Comparison of ENCODE assay signal across 21 cellular contexts in the genomic region with DNA sequence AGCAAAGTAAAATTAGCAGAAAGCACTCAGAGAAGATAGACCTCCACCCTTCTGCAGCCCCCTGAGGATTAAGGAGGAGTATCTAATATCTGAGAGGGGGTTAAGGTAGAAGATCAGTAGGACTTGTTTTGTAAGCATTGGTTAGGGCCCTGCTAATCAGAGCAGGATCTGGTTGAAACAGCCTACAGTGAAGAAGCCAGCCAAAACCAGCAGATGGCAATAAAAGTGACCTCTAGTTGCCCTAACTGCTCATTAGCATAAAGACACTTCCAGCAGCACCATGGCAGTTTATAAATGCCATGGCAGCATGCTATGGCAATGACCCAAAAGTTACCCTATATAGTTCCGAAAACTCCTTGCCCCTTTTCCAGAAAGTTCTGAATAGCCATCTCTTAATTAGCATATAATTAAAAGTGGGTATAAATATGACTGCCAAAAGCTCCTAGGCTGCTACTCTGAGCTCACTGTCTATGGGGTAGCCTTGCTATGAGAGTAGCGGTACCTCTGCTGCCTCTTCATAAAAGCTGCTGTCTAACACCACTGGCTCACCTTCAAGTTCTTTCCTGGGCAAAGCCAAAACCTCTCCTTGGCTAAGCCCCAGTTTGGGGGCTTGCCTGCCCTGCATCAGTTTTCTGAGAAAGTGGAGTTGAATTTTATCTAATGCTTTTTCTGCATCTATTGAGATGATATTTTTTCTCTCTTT.
DNase-seq lines count a peak whose midpoint lies in the region; ATAC-seq and TF ChIP-seq lines count a peak whose summit lies in the region.
"Had no signal": no experiment of that assay in that cellular context is flagged by ENCODE, and none has a peak within 500 bp of the region (broad histone marks: within the 10 kb centered on the region; RNA-seq: fewer than 3 reads in every experiment).

No MANE protein-coding gene starts in this region.

- intact Hi-C loops in uterus (cut with DNase I; ENCODE audit: low total_unique reads), result no loop called here

- H3K27me3 ChIP-seq in uterus, result no peaks in the 10 kb centered on the region

- ATAC-seq in esophagus mucosa, result no peak
- ATAC-seq: left colon; natural killer cell; sciatic nerve; stimulated activated naive CD8-positive, alpha-beta T cell treated with anti-CD3 and anti-CD28 coated beads, Interleukin-15, Interleukin-2, amounts not matched to agents 100 U/mL and 50 U/mL, for 24 hours; T-cell had no signal

- H3K4me1 ChIP-seq in uterus, result no peaks in the 10 kb centered on the region
- H3K4me1 ChIP-seq: HAP-1 had no signal

- H3K9me3 ChIP-seq in uterus, result no peaks in the 10 kb centered on the region
- H3K9me3 ChIP-seq: HAP-1 had no signal

- DNase-seq in DMS 273 treated with DMSO at 0.1 percent for 48 hours (lab: John Stamatoyannopoulos, UW) (peak; percentile 98), MV-4-11 (lab: John Stamatoyannopoulos, UW) (peak; percentile 24), SK-N-DZ (ENCODE audit: low spot score) (peak; percentile 27), medulla oblongata (ENCODE audit: extremely low spot score) (peak; percentile 56), uterus (no peak), AG08396 (ENCODE audit: low spot score) (no peak), HPDE6-E6E7 (ENCODE audit: extremely low spot score) (no peak)
- DNase-seq: activated CD4-positive, CD25-positive, alpha-beta regulatory T cell treated with anti-CD3 and anti-CD28 coated beads, Interleukin-2, amount 50 U/mL, for 72 hours; activated naive CD8-positive, alpha-beta T cell treated with anti-CD3 and anti-CD28 coated beads, Interleukin-2, amount 10 ng/mL, durations not matched to agents 7 days and 5 days; activated T-cell treated with anti-CD3 and anti-CD28 coated beads for 4 hours; CD4-positive, CD25-positive, alpha-beta regulatory T cell; central memory CD4-positive, alpha-beta T cell; KBM-7; left colon; natural killer cell; NCI-H1930; stimulated activated naive CD8-positive, alpha-beta T cell treated with anti-CD3 and anti-CD28 coated beads, Interleukin-15, Interleukin-2, amounts not matched to agents 100 U/mL and 50 U/mL, for 24 hours; T-cell had no signal

- no peaks in the 10 kb centered on the region for H3K36me3 ChIP-seq in uterus
- H3K36me3 ChIP-seq: HAP-1 had no signal

- no peak overlapping the region for H3K27ac ChIP-seq in uterus

- TF ChIP-seq POLR2A in uterus (IDR thresholded peaks at IDR 0.05), result no peak

- H3K4me3 ChIP-seq in uterus, result no peak overlapping the region
- H3K4me3 ChIP-seq: HAP-1 had no signal

- TF ChIP-seq CTCF in uterus (IDR thresholded peaks at IDR 0.05), result no peak

Comparison
In these comparisons a context has a peak if more than half of its experiments do, and no peak if none do; other contexts are left out.
1. DNase-seq: peak in DMS 273 treated with DMSO at 0.1 percent for 48 hours (single experiment), MV-4-11 (single experiment), SK-N-DZ (single experiment) and medulla oblongata (single experiment); none in uterus (0 of 2), AG08396 (single experiment) and HPDE6-E6E7 (single experiment).